23 cellular contexts compared by ENCODE assay signal in genomic region chr6:157579467-157580031, GRCh38.
DNase-seq lines count a peak whose midpoint lies in the region; ATAC-seq, FAIRE-seq and TF ChIP-seq lines count a peak whose summit lies in the region.
"Had no signal": no experiment of that assay in that cellular context is flagged by ENCODE, and none has a peak within 500 bp of the region (broad histone marks: within the 10 kb centered on the region; RNA-seq: fewer than 3 reads in every experiment).

No MANE protein-coding gene starts in this region.

- WGBS in mammary epithelial cell (ENCODE audit: low coverage, missing lambda C conversion rate), result 22% methylated on average over 3 of the region's 3 CpGs
- WGBS in K562 (ENCODE audit: insufficient coverage, low coverage, missing lambda C conversion rate), result 32% methylated on average over 3 of the region's 3 CpGs
- 45 to 48% methylated on average over 3 of the region's 3 CpGs for WGBS in upper lobe of left lung, 2 donors

- BruUV-seq in mammary epithelial cell (replicated peaks; lab: Mats Ljungman, UMichigan), result no TSS peak
- BruUV-seq in MCF 10A (replicated peaks; lab: Mats Ljungman, UMichigan), result no TSS peak
- no TSS peak for BruUV-seq in K562 (replicated peaks; lab: Mats Ljungman, UMichigan)

- in situ Hi-C loops in mammary epithelial cell (cut with MboI; ENCODE audit: low sequenced_read_pairs in 2 of 2), result no loop called here
- in situ Hi-C loops in K562 (cut with MboI), result no loop called here

- TF ChIP-seq EP300 in K562 (IDR thresholded peaks at IDR 0.05; ENCODE audit: low read length) (no peak), upper lobe of left lung (IDR thresholded peaks at IDR 0.05) (peak in 1 of 4 donors; percentile 16)

- peak; percentile 42 for DNase-seq in mammary epithelial cell
- no peak for DNase-seq in MCF 10A (ENCODE audit: unreplicated experiment)
- no peak for DNase-seq in K562 (ENCODE audit: extremely low read depth in 1 of 4, low spot score in 3 of 4)
- peak; percentile 36 for DNase-seq in kidney glomerular epithelial cell (lab: John Stamatoyannopoulos, UW)
- DNase-seq in upper lobe of left lung, result no peak
- DNase-seq in OCI-M2 (lab: John Stamatoyannopoulos, UW; ENCODE audit: unreplicated experiment), result no peak
- DNase-seq in NCI-H1930 (lab: John Stamatoyannopoulos, UW), result no peak
- DNase-seq: 8988T; activated B cell treated with CpG ODN at 0.5 μM for 24 hours; activated gamma-delta T cell treated with Interleukin-2 at 50 U/mL for 16 hours; brain microvascular endothelial cell; CD8-positive, alpha-beta memory T cell; effector CD4-positive, alpha-beta T cell; naive thymus-derived CD4-positive, alpha-beta T cell; NCI-H1417; NCI-H510A; psoas muscle; stimulated activated CD4-positive, alpha-beta T cell treated with anti-CD3 and anti-CD28 coated beads, Interleukin-2, amount 100 ng/mL, for 24 hours; SW 1271; transverse colon had no signal

- POLR2A ChIA-PET in MCF 10A (lab: Yijun Ruan, JAX) (interaction anchor here (0.7 to 1.6 kb wide), 2 partner anchors 33 to 499 kb away, joined by 3 read pairs; no protein-coding TSS in a partner anchor), K562 (lab: Yijun Ruan, JAX) (interaction anchor here (1.3 to 1.8 kb wide), 3 partner anchors 9 to 17 kb away, joined by 3 to 6 read pairs (median 4); no protein-coding TSS in a partner anchor)

- no peaks in the 10 kb centered on the region for H3K9me1 ChIP-seq in K562 (ENCODE audit: control insufficient read depth, insufficient read depth, low read length)

- no peak for TF ChIP-seq CTCF in mammary epithelial cell (conservative IDR thresholded peaks at IDR 0.05 in 1 of 2, IDR thresholded peaks at IDR 0.05 in 1 of 2; ENCODE audit: extremely low read depth in 1 of 2, insufficient read depth in 1 of 2, low read depth in 1 of 2, low read length in 2 of 2)
- no peak for TF ChIP-seq CTCF in MCF 10A (IDR thresholded peaks at IDR 0.05; ENCODE audit: unreplicated experiment)
- no peak for TF ChIP-seq CTCF in K562 (IDR thresholded peaks at IDR 0.05 in 2 of 3, conservative IDR thresholded peaks at IDR 0.05 in 1 of 3; ENCODE audit: insufficient read depth in 2 of 3, low read depth in 1 of 3, low read length in 3 of 3)
- no peak for TF ChIP-seq CTCF in upper lobe of left lung (IDR thresholded peaks at IDR 0.05)

- H3K27ac ChIP-seq in mammary epithelial cell (ENCODE audit: insufficient read depth, low read depth, low read length) (no peak overlapping the region), K562 (ENCODE audit: extremely low read depth, low read depth, low read length) (no peak overlapping the region), upper lobe of left lung (peak overlapping the region in 3 of 4 donors; percentile 57 to 72 (median 62))
- H3K27ac ChIP-seq: brain microvascular endothelial cell, psoas muscle had no signal

- H3K9me3 ChIP-seq in mammary epithelial cell (replicated peaks; ENCODE audit: insufficient read depth, low read length) (peaks cover 6% of the 10 kb centered on the region), K562 (replicated peaks; ENCODE audit: control insufficient read depth, insufficient read depth, low read depth, low read length) (no peaks in the 10 kb centered on the region), upper lobe of left lung (no peaks in the 10 kb centered on the region)
- H3K9me3 ChIP-seq: psoas muscle had no signal

- H3K27me3 Mint-ChIP-seq in MCF 10A (ENCODE audit: insufficient read depth, unreplicated experiment), result no peaks in the 10 kb centered on the region
- H3K27me3 Mint-ChIP-seq: activated B cell treated with CpG ODN at 0.5 μM for 24 hours had no signal

- H3K36me3 ChIP-seq in mammary epithelial cell (ENCODE audit: insufficient read depth, low read length) (no peaks in the 10 kb centered on the region), K562 (ENCODE audit: control insufficient read depth, insufficient read depth, low read length) (no peaks in the 10 kb centered on the region), upper lobe of left lung (no peaks in the 10 kb centered on the region)
- H3K36me3 ChIP-seq: brain microvascular endothelial cell, transverse colon had no signal

- no peak for TF ChIP-seq POLR2A in K562 (conservative IDR thresholded peaks at IDR 0.05)
- TF ChIP-seq POLR2A in upper lobe of left lung (IDR thresholded peaks at IDR 0.05), result no peak

- H3K4me1 ChIP-seq in mammary epithelial cell (ENCODE audit: insufficient read depth, low read length) (no peaks in the 10 kb centered on the region), K562 (replicated peaks in 1 of 2; ENCODE audit: control insufficient read depth in 2 of 2, insufficient read depth in 2 of 2, low read length in 2 of 2) (peaks cover 0 to 5% of the 10 kb centered on the region in 2 experiments; a peak in 3 of 5 replicates), upper lobe of left lung (peaks cover 0 to 6% (median 2%) of the 10 kb centered on the region in 4 donors)

- FAIRE-seq in K562 (lab: Jason Lieb, UNC), result peak; percentile 57
- FAIRE-seq: GM18507, GM19239 had no signal

- CTCF ChIA-PET in mammary epithelial cell (lab: Charles Lee; ENCODE audit: low non-redundant PET) (no interaction called here), MCF 10A (lab: Yijun Ruan, JAX) (interaction anchor here (0.6 kb wide), 1 partner anchor 359 kb away, joined by 3 read pairs; no protein-coding TSS in a partner anchor), K562 (lab: Yijun Ruan, JAX; ENCODE audit: low intra/inter-chr PET ratio) (no interaction called here)

- H3K4me2 ChIP-seq in mammary epithelial cell (ENCODE audit: insufficient read depth, low read depth, low read length), result no peak overlapping the region
- no peak overlapping the region for H3K4me2 ChIP-seq in K562 (ENCODE audit: insufficient read depth, low read length)

- dilution Hi-C loops in mammary epithelial cell (cut with HindIII; ENCODE audit: low sequenced_read_pairs), result no loop called here

- H3K27ac Mint-ChIP-seq in MCF 10A (ENCODE audit: low read depth, unreplicated experiment), result no peak overlapping the region
- H3K27ac Mint-ChIP-seq: activated B cell treated with CpG ODN at 0.5 μM for 24 hours; naive thymus-derived CD4-positive, alpha-beta T cell had no signal

- H3K9ac ChIP-seq in mammary epithelial cell (ENCODE audit: insufficient read depth, low read length) (no peak overlapping the region), K562 (ENCODE audit: insufficient read depth in 1 of 2, low read depth in 2 of 2, low read length in 2 of 2) (no peak overlapping the region)

- no peaks in the 10 kb centered on the region for H3K9me3 Mint-ChIP-seq in MCF 10A (ENCODE audit: unreplicated experiment)

- no peak for TF ChIP-seq RAD21 in K562 (CRISPR knock-in tag; conservative IDR thresholded peaks at IDR 0.05 in 1 of 2, IDR thresholded peaks at IDR 0.05 in 1 of 2)

- H2AFZ ChIP-seq in mammary epithelial cell (ENCODE audit: low read depth, low read length) (no peak overlapping the region), K562 (ENCODE audit: low read depth, low read length) (no peak overlapping the region)

- H3K4me3 ChIP-seq in mammary epithelial cell (replicated peaks in 1 of 3; ENCODE audit: insufficient read depth in 1 of 3, low read depth in 2 of 3, low read length in 3 of 3) (no peak overlapping the region), K562 (no peak overlapping the region), upper lobe of left lung (no peak overlapping the region)
- H3K4me3 ChIP-seq: psoas muscle, transverse colon had no signal

- peak; percentile 38; the same call in 2 of the 3 replicates for ATAC-seq in K562
- no peak for ATAC-seq in upper lobe of left lung (ENCODE audit: low FRiP score in 2 of 2)
- no peak for ATAC-seq in HG03039 (IDR thresholded peaks at IDR 0.05; ENCODE audit: unreplicated experiment)
- ATAC-seq: naive thymus-derived CD4-positive, alpha-beta T cell; psoas muscle had no signal

- no peak overlapping the region for H3K4me3 Mint-ChIP-seq in MCF 10A (ENCODE audit: unreplicated experiment)
- H3K4me3 Mint-ChIP-seq: activated B cell treated with CpG ODN at 0.5 μM for 24 hours; CD8-positive, alpha-beta memory T cell; naive thymus-derived CD4-positive, alpha-beta T cell had no signal

- no peaks in the 10 kb centered on the region for H4K20me1 ChIP-seq in mammary epithelial cell (ENCODE audit: insufficient read depth, low read length)
- H4K20me1 ChIP-seq in K562 (replicated peaks; ENCODE audit: control insufficient read depth, insufficient read depth, low read length), result no peaks in the 10 kb centered on the region

- H3K4me1 Mint-ChIP-seq in MCF 10A (ENCODE audit: insufficient read depth, unreplicated experiment), result no peaks in the 10 kb centered on the region

- H3K36me3 Mint-ChIP-seq in MCF 10A (ENCODE audit: insufficient read depth, unreplicated experiment), result peaks cover 5% of the 10 kb centered on the region

- H3K79me2 ChIP-seq in mammary epithelial cell (ENCODE audit: insufficient read depth, low read length) (no peaks in the 10 kb centered on the region), K562 (ENCODE audit: control insufficient read depth, insufficient read depth, low read length) (0 out of 3 replicates have a peak, but pooled peaks cover 2% of the 10 kb centered on the region)

- intact Hi-C loops in mammary epithelial cell (cut with micrococcal nuclease), result no loop called here
- intact Hi-C loops in MCF 10A (cut with micrococcal nuclease), result no loop called here
- intact Hi-C loops in K562 (cut with micrococcal nuclease), result no loop called here

- peaks cover 2% of the 10 kb centered on the region for H3K27me3 ChIP-seq in mammary epithelial cell (ENCODE audit: insufficient read depth, low read length)
- H3K27me3 ChIP-seq in K562 (ENCODE audit: control insufficient read depth in 2 of 2, insufficient read depth in 2 of 2, low read length in 2 of 2), result no peaks in the 10 kb centered on the region
- H3K27me3 ChIP-seq in upper lobe of left lung, result no peaks in the 10 kb centered on the region
- H3K27me3 ChIP-seq: brain microvascular endothelial cell, transverse colon had no signal

TF ChIP-seq in K562, 482 proteins besides CTCF, POLR2A, EP300 and RAD21 (continues in another document):
- TF ChIP-seq ZNF395 (CRISPR knock-in tag; IDR thresholded peaks at IDR 0.05), result no peak
- no peak for TF ChIP-seq NR3C1 (CRISPR knock-in tag; IDR thresholded peaks at IDR 0.05)
- peak; percentile 39; the same call in 1 of the 2 replicates for TF ChIP-seq JUND (IDR thresholded peaks at IDR 0.05; ENCODE audit: borderline replicate concordance, low read depth, low read length)
- peak; percentile 42; the same call in 1 of the 3 replicates for TF ChIP-seq JUND (tag; IDR thresholded peaks at IDR 0.05; ENCODE audit: borderline replicate concordance, low read depth, low read length)
- no peak for TF ChIP-seq GATAD2A (IDR thresholded peaks at IDR 0.05)

Comparison
In these comparisons a context has a peak if more than half of its experiments do, and no peak if none do; other contexts are left out.
1. DNase-seq: peak in mammary epithelial cell (single experiment) and kidney glomerular epithelial cell (single experiment); none in MCF 10A (single experiment), K562 (0 of 4), upper lobe of left lung (0 of 2), OCI-M2 (single experiment) and NCI-H1930 (0 of 2).
2. H3K27ac ChIP-seq: peak in upper lobe of left lung (3 of 4); none in mammary epithelial cell (single experiment) and K562 (single experiment).